In genomic region chr7:41107938-41108448, GRCh38 we compare ENCODE assay signal across 14 cellular contexts.
A peak's percentile ranks its signal among the peaks of the same experiment; 100 is the strongest.
DNase-seq lines count a peak whose midpoint lies in the region; ATAC-seq and TF ChIP-seq lines count a peak whose summit lies in the region.
"Had no signal": no experiment of that assay in that cellular context is flagged by ENCODE, and none has a peak within 500 bp of the region (broad histone marks: within the 10 kb centered on the region; RNA-seq: fewer than 3 reads in every experiment).

No MANE protein-coding gene starts in this region.

- DNase-seq in ACHN (peak; percentile 24), Panc1 (ENCODE audit: low read depth, low spot score) (no peak), foreskin keratinocyte (peak; percentile 99), left ventricle myocardium superior (no peak), amygdala (lab: John Stamatoyannopoulos, UW) (no peak), gastrocnemius medialis (no peak)
- DNase-seq in stimulated activated CD4-positive, alpha-beta T cell treated with anti-CD3 and anti-CD28 coated beads, Interleukin-12 subunit alpha, Interleukin-12 subunit beta, amount 100 ng/mL, for 4 hours = no peak
- DNase-seq: activated T-cell treated with anti-CD3 and anti-CD28 coated beads, Interleukin-2, amount 50 U/mL, for 48 hours; NCI-H2029 treated with DMSO at 0.1 percent for 48 hours; occipital lobe; stimulated activated CD4-positive, alpha-beta T cell treated with anti-CD3 and anti-CD28 coated beads, Interleukin-1b, Interleukin-23, amount 100 ng/mL, for 48 hours; stimulated activated naive CD8-positive, alpha-beta T cell treated with anti-CD3 and anti-CD28 coated beads, Interleukin-15, Interleukin-2, amounts not matched to agents 100 U/mL and 50 U/mL, for 24 hours had no signal

- intact Hi-C loops in Panc1 (cut with micrococcal nuclease; ENCODE audit: unreplicated experiment) (no loop called here), left ventricle myocardium superior (cut with micrococcal nuclease) (no loop called here), gastrocnemius medialis (cut with DNase I; ENCODE audit: low total_unique reads) (no loop called here)

- H3K27me3 ChIP-seq in Panc1 (ENCODE audit: control insufficient read depth, insufficient read depth, low read length) (no peaks in the 10 kb centered on the region), foreskin keratinocyte (no peaks in the 10 kb centered on the region), gastrocnemius medialis (no peaks in the 10 kb centered on the region)

- H3K27ac ChIP-seq in Panc1 (ENCODE audit: low read length) (no peak overlapping the region), foreskin keratinocyte (peak overlapping the region; percentile 100), gastrocnemius medialis (no peak overlapping the region)

- ATAC-seq in HG02588 (IDR thresholded peaks at IDR 0.05; ENCODE audit: unreplicated experiment) = peak; percentile 33
- peak; percentile 79 for ATAC-seq in Panc1
- peak; percentile 48 for ATAC-seq in foreskin keratinocyte
- no peak for ATAC-seq in left ventricle myocardium superior
- ATAC-seq in gastrocnemius medialis = no peak
- ATAC-seq: Right ventricle myocardium inferior; stimulated activated naive CD8-positive, alpha-beta T cell treated with anti-CD3 and anti-CD28 coated beads, Interleukin-15, Interleukin-2, amounts not matched to agents 100 U/mL and 50 U/mL, for 24 hours had no signal

- in situ Hi-C loops in ACHN (cut with HindIII; ENCODE audit: low pct_ligation_motif_present, low pct_unique_long_range_greater_than_20kb, low sequenced_read_pairs) = no loop called here
- in situ Hi-C loops in Panc1 (cut with HindIII; ENCODE audit: low pct_unique_long_range_greater_than_20kb, low sequenced_read_pairs) = no loop called here
- in situ Hi-C loops in gastrocnemius medialis (cut with MboI; ENCODE audit: low sequenced_read_pairs in 4 of 4) = no loop called here

- H3K4me1 ChIP-seq in Panc1 (ENCODE audit: control insufficient read depth, insufficient read depth, low read length) (peaks cover 7% of the 10 kb centered on the region), foreskin keratinocyte (peaks cover 52% of the 10 kb centered on the region), gastrocnemius medialis (no peaks in the 10 kb centered on the region)

- H3K9me3 ChIP-seq in Panc1 (ENCODE audit: control insufficient read depth, insufficient read depth, low read depth, low read length) = no peaks in the 10 kb centered on the region
- H3K9me3 ChIP-seq in gastrocnemius medialis = no peaks in the 10 kb centered on the region

- TF ChIP-seq POLR2A in gastrocnemius medialis (IDR thresholded peaks at IDR 0.05) = no peak

- no TSS peak for BruUV-seq in Panc1 (replicated peaks; lab: Mats Ljungman, UMichigan)

- TF ChIP-seq CTCF in Panc1 (IDR thresholded peaks at IDR 0.05) = no peak
- no peak for TF ChIP-seq CTCF in foreskin keratinocyte (conservative IDR thresholded peaks at IDR 0.05)
- TF ChIP-seq CTCF in gastrocnemius medialis (IDR thresholded peaks at IDR 0.05 in 4 of 5, conservative IDR thresholded peaks at IDR 0.05 in 1 of 5) = no peak

- POLR2A ChIA-PET in Panc1 (lab: Charles Lee) = no interaction called here

- H3K36me3 ChIP-seq in Panc1 (ENCODE audit: control insufficient read depth, insufficient read depth, low read length) (no peaks in the 10 kb centered on the region), gastrocnemius medialis (no peaks in the 10 kb centered on the region)

- H3K4me3 ChIP-seq in Panc1 (ENCODE audit: low read depth in 2 of 2, low read length in 2 of 2) = peak overlapping the region in 1 of 2 experiments; percentile 26; a peak in 2 of 4 replicates
- no peak overlapping the region for H3K4me3 ChIP-seq in gastrocnemius medialis

- CTCF ChIA-PET in Panc1 (lab: Charles Lee) = no interaction called here

Comparison
In these comparisons a context has a peak if more than half of its experiments do, and no peak if none do; other contexts are left out.
1. DNase-seq: peak in ACHN (single experiment) and foreskin keratinocyte (2 of 2); none in Panc1 (single experiment), stimulated activated CD4-positive, alpha-beta T cell treated with anti-CD3 and anti-CD28 coated beads, Interleukin-12 subunit alpha, Interleukin-12 subunit beta, amount 100 ng/mL, for 4 hours (single experiment), left ventricle myocardium superior (single experiment), amygdala (0 of 56) and gastrocnemius medialis (0 of 2).
2. ATAC-seq: peak in HG02588 (single experiment), Panc1 (single experiment) and foreskin keratinocyte (single experiment); none in left ventricle myocardium superior (single experiment) and gastrocnemius medialis (0 of 2).